Comparison of ENCODE assay signal across 11 cellular contexts in the genomic region with DNA sequence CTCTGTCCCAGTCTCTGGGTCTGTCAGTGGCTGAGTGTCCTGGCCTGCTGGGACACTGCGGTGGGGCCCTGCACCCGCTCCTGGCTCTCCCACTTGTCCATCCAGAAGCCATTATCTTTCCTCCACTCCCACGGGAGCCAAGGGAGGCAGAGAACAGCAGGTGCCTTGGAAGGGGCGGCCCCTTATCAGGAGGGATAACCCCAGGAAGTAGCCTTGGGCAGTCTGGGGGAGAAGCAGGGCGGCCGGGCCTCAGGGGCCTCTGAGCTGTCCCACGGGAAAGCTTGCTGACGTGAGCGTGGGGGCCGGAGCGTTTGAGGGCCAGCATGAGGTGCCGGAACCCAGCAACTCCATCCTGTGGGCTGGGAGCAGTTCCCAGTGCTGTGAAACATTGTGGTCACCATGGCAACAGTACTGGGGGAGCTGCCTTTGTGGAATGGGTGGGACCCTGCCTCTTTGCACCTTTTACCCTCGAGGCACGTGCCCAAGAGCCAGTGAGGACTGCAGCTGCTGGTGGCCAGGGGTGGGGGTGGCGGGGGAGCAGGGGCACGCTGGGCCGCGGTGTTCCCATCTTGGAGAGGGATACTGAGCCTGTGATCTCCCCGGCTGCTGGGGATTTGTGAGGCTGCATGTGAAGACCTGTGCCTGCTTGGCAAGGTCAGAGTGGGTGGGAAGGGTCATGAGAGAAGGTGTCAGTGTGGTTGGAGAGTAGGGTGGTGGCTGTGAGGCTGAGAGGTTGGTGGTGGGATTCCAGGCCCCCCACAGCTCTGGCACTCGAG. TPM values are rescaled to one million over a fixed set of nuclear protein-coding genes. Genes with fewer than 3 reads are reported as not detected.
DNase-seq lines count a peak whose midpoint lies in the region; ATAC-seq and TF ChIP-seq lines count a peak whose summit lies in the region.
"Had no signal": no experiment of that assay in that cellular context is flagged by ENCODE, and none has a peak within 500 bp of the region (broad histone marks: within the 10 kb centered on the region; RNA-seq: fewer than 3 reads in every experiment).

No MANE protein-coding gene starts in this region.

- H3K4me2 ChIP-seq in hepatocyte = no peak overlapping the region

- peaks cover 4 to 50% of the 10 kb centered on the region in 2 donors for H3K4me1 ChIP-seq in adrenal gland (replicated peaks in 1 of 2)
- H3K4me1 ChIP-seq in hepatocyte (ENCODE audit: insufficient read depth) = peaks cover 7% of the 10 kb centered on the region
- peaks cover 44% of the 10 kb centered on the region for H3K4me1 ChIP-seq in stomach smooth muscle (ENCODE audit: control insufficient read depth, insufficient read depth, low read length)
- H3K4me1 ChIP-seq: pancreas had no signal

- no peak for TF ChIP-seq CTCF in adrenal gland (IDR thresholded peaks at IDR 0.05)
- no peak for TF ChIP-seq CTCF in hepatocyte (IDR thresholded peaks at IDR 0.05; ENCODE audit: poor library complexity)

- H3K79me2 ChIP-seq in hepatocyte = no peaks in the 10 kb centered on the region

- H3K27ac ChIP-seq in adrenal gland (peak overlapping the region in 4 of 5 donors; percentile 36 to 99 (median 90)), hepatocyte (no peak overlapping the region), stomach smooth muscle (ENCODE audit: low read length) (peak overlapping the region; percentile 58)
- H3K27ac ChIP-seq: 22Rv1, pancreas had no signal

- peak overlapping the region in 1 of 2 donors; percentile 60 for H3K9ac ChIP-seq in stomach smooth muscle (ENCODE audit: low read length in 2 of 2)

- DNase-seq in DMS 273 (lab: John Stamatoyannopoulos, UW; ENCODE audit: unreplicated experiment) (peak; percentile 69), DMS 273 treated with DMSO at 0.1 percent for 48 hours (lab: John Stamatoyannopoulos, UW) (no peak), adrenal gland (peak in 5 of 7 donors; percentile 51 to 81 (median 66)), hepatocyte (ENCODE audit: low spot score) (peak; percentile 51)
- DNase-seq in NK-92 treated with Interleukin-12 subunit alpha and Interleukin-12 subunit beta, amount 100 ng/mL, for 24 hours (lab: John Stamatoyannopoulos, UW) = no peak
- DNase-seq: activated naive CD4-positive, alpha-beta T cell treated with anti-CD3 and anti-CD28 coated beads, Interleukin-2, amount 50 U/mL, for 16 hours; pancreas had no signal

- no peak overlapping the region for H3K4me3 ChIP-seq in adrenal gland
- H3K4me3 ChIP-seq in hepatocyte = no peak overlapping the region
- H3K4me3 ChIP-seq in stomach smooth muscle (ENCODE audit: low read length in 2 of 2) = no peak overlapping the region
- H3K4me3 ChIP-seq: pancreas had no signal

- H3K27me3 ChIP-seq in adrenal gland (no peaks in the 10 kb centered on the region), hepatocyte (no peaks in the 10 kb centered on the region), stomach smooth muscle (ENCODE audit: control insufficient read depth in 1 of 2, insufficient read depth in 2 of 2, low read length in 2 of 2) (no peaks in the 10 kb centered on the region)
- H3K27me3 ChIP-seq: pancreas had no signal

- H3K9me2 ChIP-seq in hepatocyte (replicated peaks; ENCODE audit: insufficient read depth) = no peaks in the 10 kb centered on the region

- no peak overlapping the region for H2AFZ ChIP-seq in hepatocyte

- no peak for TF ChIP-seq POLR2A in adrenal gland (IDR thresholded peaks at IDR 0.05)

- H4K20me1 ChIP-seq in hepatocyte (ENCODE audit: insufficient read depth, poor library complexity, severe bottlenecking) = no peaks in the 10 kb centered on the region

- H3K9me3 ChIP-seq in adrenal gland (replicated peaks in 1 of 3) = no peaks in the 10 kb centered on the region
- no peaks in the 10 kb centered on the region for H3K9me3 ChIP-seq in hepatocyte (ENCODE audit: low read depth)
- peaks cover 0 to 3% of the 10 kb centered on the region in 2 donors for H3K9me3 ChIP-seq in stomach smooth muscle (ENCODE audit: control insufficient read depth in 2 of 2, low read length in 2 of 2)
- H3K9me3 ChIP-seq: pancreas had no signal

- WGBS in adrenal gland, 4 donors = 61 to 76% (median 66%) methylated on average over 7 to 20 of the region's 20 CpGs
- WGBS in hepatocyte (ENCODE audit: low lambda C conversion rate, missing lambda C conversion rate) = 51% methylated on average over 16 of the region's 20 CpGs

- H3K36me3 ChIP-seq in adrenal gland (replicated peaks in 1 of 2) (no peaks in the 10 kb centered on the region), hepatocyte (replicated peaks; ENCODE audit: insufficient read depth, low read depth) (no peaks in the 10 kb centered on the region), stomach smooth muscle (ENCODE audit: control insufficient read depth in 2 of 2, insufficient read depth in 2 of 2, low read length in 2 of 2) (peaks cover 0 to 8% of the 10 kb centered on the region in 2 donors)
- H3K36me3 ChIP-seq: pancreas had no signal

- intact Hi-C loops in adrenal gland (cut with DNase I) = no loop called here

- ATAC-seq in GM21515 (IDR thresholded peaks at IDR 0.05; ENCODE audit: unreplicated experiment) (no peak), HG02798 (IDR thresholded peaks at IDR 0.05; ENCODE audit: poor library complexity, unreplicated experiment) (no peak)

RNA-seq across cellular contexts. Expression of a gene that starts 20.9 kb away (rescaled TPM):
- total RNA-seq in adrenal gland (10 to 100 TPM in 3 of 8 donors, 1 to 10 TPM in 5; 4.8 to 15.2 (median 9.4) TPM), hepatocyte (4.1 and 5.0 TPM in 2 replicates)
- polyA plus RNA-seq in adrenal gland (1 to 10 TPM; 1.7 to 5.1 (median 3.7) TPM), hepatocyte (3.9 and 7.6 TPM in 2 replicates)

RNA-seq across cellular contexts. Expression of a gene that starts 25.7 kb away (rescaled TPM):
- total RNA-seq in adrenal gland = 10 to 100 TPM in 6 of 8 donors, 1 to 10 TPM in 2; 6.0 to 22.5 (median 10.3) TPM
- polyA plus RNA-seq in adrenal gland = 10 to 100 TPM in 2 of 3 donors, 1 to 10 TPM in 1; 4.6 to 38.1 (median 18.1) TPM
- total RNA-seq in hepatocyte = 2.0 and 2.5 TPM in 2 replicates
- polyA plus RNA-seq in hepatocyte = 4.5 and 4.8 TPM in 2 replicates

RNA-seq across cellular contexts. Expression of a gene that starts 45.1 kb away (rescaled TPM):
- total RNA-seq in adrenal gland = 10 to 100 TPM in 2 of 8 donors, 1 to 10 TPM in 6; 2.9 to 13.9 (median 5.9) TPM
- polyA plus RNA-seq in adrenal gland = 10 to 100 TPM in 1 of 3 donors, 1 to 10 TPM in 2; 1.9 to 14.5 (median 5.5) TPM
- total RNA-seq in hepatocyte = 0.40 and 1.5 TPM in 2 replicates
- 4.9 and 9.1 TPM in 2 replicates for polyA plus RNA-seq in hepatocyte

RNA-seq across cellular contexts. Expression of a gene that starts 51.2 kb away (rescaled TPM):
- total RNA-seq in adrenal gland (100 to 1,000 TPM in 1 of 8 donors, 10 to 100 TPM in 5, 1 to 10 TPM in 2; 6.3 to 111 (median 21.3) TPM), hepatocyte (8.6 and 13.9 TPM in 2 replicates)
- polyA plus RNA-seq in adrenal gland (10 to 100 TPM in 2 of 3 donors, 1 to 10 TPM in 1; 5.7 to 80.0 (median 51.2) TPM), hepatocyte (28.4 and 42.2 TPM in 2 replicates)

Comparison
In these comparisons a context has a peak if more than half of its experiments do, and no peak if none do; other contexts are left out.
1. DNase-seq: peak in DMS 273 (single experiment), adrenal gland (5 of 7) and hepatocyte (single experiment); none in DMS 273 treated with DMSO at 0.1 percent for 48 hours (single experiment) and NK-92 treated with Interleukin-12 subunit alpha and Interleukin-12 subunit beta, amount 100 ng/mL, for 24 hours (single experiment).